Comparison of ENCODE assay signal across 9 cellular contexts in the genomic region with DNA sequence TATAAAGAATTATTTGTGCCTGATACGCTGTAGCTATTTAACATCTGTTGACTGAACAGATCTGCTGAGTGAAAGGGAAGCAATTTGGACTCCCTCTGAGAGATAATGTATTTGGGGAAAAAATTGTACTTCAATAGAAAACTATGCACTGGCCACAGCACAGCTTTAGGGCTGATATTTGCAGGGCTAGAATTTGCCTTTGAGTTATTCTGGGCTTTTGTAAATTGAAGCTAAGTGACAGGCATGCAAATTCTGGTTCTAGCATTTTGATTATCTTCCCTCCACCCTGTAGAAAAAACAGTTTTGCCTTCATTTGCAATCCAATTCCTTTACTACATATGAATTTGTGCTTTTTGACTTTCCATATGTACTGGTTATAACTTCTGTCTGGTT. TPM values are rescaled to one million over a fixed set of nuclear protein-coding genes. Genes with fewer than 3 reads are reported as not detected.
A peak's percentile ranks its signal among the peaks of the same experiment; 100 is the strongest.
DNase-seq lines count a peak whose midpoint lies in the region; ATAC-seq and TF ChIP-seq lines count a peak whose summit lies in the region.
"Had no signal": no experiment of that assay in that cellular context is flagged by ENCODE, and none has a peak within 500 bp of the region (broad histone marks: within the 10 kb centered on the region; RNA-seq: fewer than 3 reads in every experiment).

No MANE protein-coding gene starts in this region.

- peak; percentile 37 for ATAC-seq in GM19023 (IDR thresholded peaks at IDR 0.05; ENCODE audit: unreplicated experiment)
- no peak for ATAC-seq in HG02623 (IDR thresholded peaks at IDR 0.05; ENCODE audit: unreplicated experiment)
- no peak for ATAC-seq in aorta (ENCODE audit: low FRiP score)

- peaks cover 24% of the 10 kb centered on the region for H3F3A ChIP-seq in SK-N-SH (replicated peaks; ENCODE audit: insufficient read depth)

- H3K36me3 ChIP-seq in SK-N-SH (replicated peaks in 1 of 2; ENCODE audit: control insufficient read depth in 1 of 2, insufficient read depth in 2 of 2, low read length in 1 of 2) (peaks cover 28 to 31% of the 10 kb centered on the region in 2 experiments), aorta (ENCODE audit: control insufficient read depth in 1 of 2, insufficient read depth in 2 of 2, low read length in 1 of 2) (peaks cover 0 to 3% of the 10 kb centered on the region in 2 donors)

- no peak for TF ChIP-seq EP300 in SK-N-SH (IDR thresholded peaks at IDR 0.05; ENCODE audit: borderline replicate concordance in 1 of 2, low read depth in 1 of 2, low read length in 1 of 2)

- peaks cover 7% of the 10 kb centered on the region; the same call in 1 of the 2 replicates for H4K20me1 ChIP-seq in SK-N-SH (ENCODE audit: insufficient read depth)

- no peak for TF ChIP-seq RAD21 in SK-N-SH (IDR thresholded peaks at IDR 0.05; ENCODE audit: low read length)

- H3K79me2 ChIP-seq in SK-N-SH (ENCODE audit: insufficient read depth) = peaks cover 85% of the 10 kb centered on the region

- H2AFZ ChIP-seq in SK-N-SH (ENCODE audit: low read depth) = no peak overlapping the region

- no peaks in the 10 kb centered on the region for H3K9me2 ChIP-seq in SK-N-SH

- intact Hi-C loops in aorta (cut with DNase I) = no loop called here

- TF ChIP-seq CTCF in SK-N-SH (IDR thresholded peaks at IDR 0.05) = no peak

- H3K27me3 ChIP-seq in SK-N-SH (ENCODE audit: insufficient read depth) = no peaks in the 10 kb centered on the region
- H3K27me3 ChIP-seq in aorta (ENCODE audit: control insufficient read depth in 1 of 2, insufficient read depth in 2 of 2, low read length in 1 of 2) = no peaks in the 10 kb centered on the region

- peak overlapping the region; percentile 44 for H3K4me2 ChIP-seq in SK-N-SH

- H3K9ac ChIP-seq in SK-N-SH = peak overlapping the region; percentile 12; the same call in 1 of the 2 replicates

- H3K4me1 ChIP-seq in SK-N-SH (ENCODE audit: control insufficient read depth in 1 of 2, insufficient read depth in 2 of 2, low read depth in 1 of 2, low read length in 1 of 2) = peaks cover 21 to 39% of the 10 kb centered on the region in 2 experiments
- H3K4me1 ChIP-seq in aorta (ENCODE audit: control insufficient read depth in 1 of 2, insufficient read depth in 2 of 2, low read length in 2 of 2) = peaks cover 2 to 4% of the 10 kb centered on the region in 2 donors

- POLR2A ChIA-PET in SK-N-SH (lab: Yijun Ruan, JAX) = no interaction called here

- H3K9me3 ChIP-seq in SK-N-SH = no peaks in the 10 kb centered on the region
- no peaks in the 10 kb centered on the region for H3K9me3 ChIP-seq in aorta (ENCODE audit: control insufficient read depth, low read length)

- CTCF ChIA-PET in SK-N-SH (lab: Yijun Ruan, JAX) = interaction anchor here (0.7 to 3.8 kb wide), 24 partner anchors 11 to 540 kb away, joined by 3 to 44 read pairs (median 4); a partner anchor contains a TSS

- H3K4me3 ChIP-seq in SK-N-SH (ENCODE audit: low read depth in 2 of 2, low read length in 1 of 2) (no peak overlapping the region), skin epidermis (no peak overlapping the region), aorta (ENCODE audit: low read length in 2 of 2) (no peak overlapping the region)

- WGBS in SK-N-SH (ENCODE audit: low lambda C conversion rate) = 43% methylated on average over 1 of the region's 1 CpG
- 71 to 73% methylated on average over 1 of the region's 1 CpG for WGBS in aorta, 2 donors

- H3K27ac ChIP-seq in SK-N-SH (ENCODE audit: low read depth in 2 of 2, low read length in 1 of 2) (peak overlapping the region; percentile 83 to 90), epithelial cell of prostate (peak overlapping the region; percentile 76), skin epidermis (peak overlapping the region in 16 of 21 experiments; percentile 1 to 71 (median 58)), aorta (ENCODE audit: low read depth in 1 of 2, low read length in 2 of 2) (no peak overlapping the region)

- DNase-seq in SK-N-SH (no peak), epithelial cell of prostate (ENCODE audit: low read depth, low spot score) (no peak), epidermal melanocyte (ENCODE audit: insufficient read length, low spot score) (no peak), aorta (no peak), iPS-NIHi7 (ENCODE audit: extremely low spot score) (no peak)
- DNase-seq: activated CD4-positive, alpha-beta T cell treated with anti-CD3 and anti-CD28 coated beads, Interleukin-2, amount 50 U/mL, for 48 hours had no signal

TF ChIP-seq in SK-N-SH, 30 proteins besides CTCF, POLR2A, EP300 and RAD21:
- no peak for TF ChIP-seq ELF1 (IDR thresholded peaks at IDR 0.05)
- TF ChIP-seq EZH2phosphoT487 (IDR thresholded peaks at IDR 0.05; ENCODE audit: borderline replicate concordance, low read depth) = no peak
- no peak for TF ChIP-seq NFIC (IDR thresholded peaks at IDR 0.05; ENCODE audit: borderline replicate concordance)
- TF ChIP-seq SIN3A (IDR thresholded peaks at IDR 0.05; ENCODE audit: borderline replicate concordance, low read depth, low read length) = no peak
- TF ChIP-seq SMC3 (IDR thresholded peaks at IDR 0.05; ENCODE audit: low read depth, low read length) = no peak
- TF ChIP-seq GATA2 (CRISPR knock-in tag; IDR thresholded peaks at IDR 0.05) = no peak
- TF ChIP-seq GABPA (IDR thresholded peaks at IDR 0.05; ENCODE audit: low read depth) = no peak

RNA-seq across cellular contexts. Expression of a gene that starts 7.9 kb away (rescaled TPM):
- 20.8 and 24.4 TPM in 2 replicates for polyA plus RNA-seq in SK-N-SH (2012; rRNA removed)
- 30.2 and 40.0 TPM in 2 replicates for polyA plus RNA-seq in SK-N-SH (2012; cell fraction: cytosol; rRNA removed)
- 12.9 and 26.6 TPM in 2 replicates for polyA plus RNA-seq in SK-N-SH (2012; cell fraction: nucleus; rRNA removed)
- total RNA-seq in aorta = 10 to 100 TPM; 20.0 to 25.8 TPM
- polyA plus RNA-seq in aorta = 10 to 100 TPM; 23.8 to 25.5 TPM

RNA-seq across cellular contexts. Expression of a gene that starts 7.9 kb away (rescaled TPM):
- polyA plus RNA-seq in SK-N-SH (2012; rRNA removed) (3.3 and 3.6 TPM in 2 replicates), aorta (10 to 100 TPM in 1 of 2 donors, 1 to 10 TPM in 1; 7.9 to 11.4 TPM)
- 4.3 and 4.8 TPM in 2 replicates for polyA plus RNA-seq in SK-N-SH (2012; cell fraction: cytosol; rRNA removed)
- 2.9 and 4.3 TPM in 2 replicates for polyA plus RNA-seq in SK-N-SH (2012; cell fraction: nucleus; rRNA removed)
- 10 to 100 TPM; 23.4 to 30.7 TPM for total RNA-seq in aorta

RNA-seq across cellular contexts. Expression of a gene that starts 38.1 kb away (rescaled TPM):
- polyA plus RNA-seq in SK-N-SH (2012; rRNA removed) (8.5 and 13.7 TPM in 2 replicates), aorta (10 to 100 TPM in 1 of 2 donors, 1 to 10 TPM in 1; 9.5 to 25.4 TPM)
- 10.7 and 11.7 TPM in 2 replicates for polyA plus RNA-seq in SK-N-SH (2012; cell fraction: cytosol; rRNA removed)
- 10.6 and 18.9 TPM in 2 replicates for polyA plus RNA-seq in SK-N-SH (2012; cell fraction: nucleus; rRNA removed)
- 10 to 100 TPM; 20.6 to 47.8 TPM for total RNA-seq in aorta

Comparison
In these comparisons a context has a peak if more than half of its experiments do, and no peak if none do; other contexts are left out.
1. H3K27ac ChIP-seq: peak in SK-N-SH (2 of 2), epithelial cell of prostate (single experiment) and skin epidermis (16 of 21); none in aorta (0 of 2).